ENCODE assay signal across 1 cellular context in the genomic region with DNA sequence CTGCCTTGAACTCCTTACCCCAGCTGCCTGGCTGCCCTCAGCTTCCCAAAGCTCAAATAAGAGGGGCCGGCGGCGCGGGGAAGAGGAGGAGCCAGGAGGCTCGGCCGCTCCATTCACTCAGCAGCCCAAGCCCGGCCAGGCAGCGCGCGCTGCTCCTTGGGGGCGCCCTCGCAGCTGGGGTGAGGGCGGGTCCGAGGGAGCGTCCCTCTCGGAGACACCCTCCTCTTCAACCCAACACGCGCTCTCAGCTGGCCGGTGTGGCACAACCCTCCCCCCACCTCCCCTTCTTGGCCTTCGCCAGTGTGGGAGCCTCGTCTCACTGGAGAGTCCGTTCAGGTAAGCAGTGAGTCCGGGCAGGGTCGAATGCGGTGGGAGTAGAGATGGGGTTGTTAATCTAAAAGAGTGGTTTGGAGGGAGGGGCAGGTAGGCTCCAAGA.
TF ChIP-seq lines count a peak whose summit lies in the region.

Gene WT1 (minus strand): TSS at position 29 of the 436 bp plus-strand sequence.

TF ChIP-seq in HEK293, 187 proteins besides CTCF, POLR2A, EP300 and RAD21 (continued from another document):
- TF ChIP-seq TSHZ1 (tag by site-specific recombination; IDR thresholded peaks at IDR 0.05; ENCODE audit: borderline replicate concordance) = no peak
- TF ChIP-seq, protein P1, sequence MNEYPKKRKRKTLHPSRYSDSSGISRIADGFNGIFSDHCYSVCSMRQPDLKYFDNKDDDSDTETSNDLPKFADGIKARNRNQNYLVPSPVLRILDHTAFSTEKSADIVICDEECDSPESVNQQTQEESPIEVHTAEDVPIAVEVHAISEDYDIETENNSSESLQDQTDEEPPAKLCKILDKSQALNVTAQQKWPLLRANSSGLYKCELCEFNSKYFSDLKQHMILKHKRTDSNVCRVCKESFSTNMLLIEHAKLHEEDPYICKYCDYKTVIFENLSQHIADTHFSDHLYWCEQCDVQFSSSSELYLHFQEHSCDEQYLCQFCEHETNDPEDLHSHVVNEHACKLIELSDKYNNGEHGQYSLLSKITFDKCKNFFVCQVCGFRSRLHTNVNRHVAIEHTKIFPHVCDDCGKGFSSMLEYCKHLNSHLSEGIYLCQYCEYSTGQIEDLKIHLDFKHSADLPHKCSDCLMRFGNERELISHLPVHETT (tag by site-specific recombination; IDR thresholded peaks at IDR 0.05) = no peak
- TF ChIP-seq ZIC2 (tag by site-specific recombination; IDR thresholded peaks at IDR 0.05) = no peak
- TF ChIP-seq KLF9 (tag by site-specific recombination; IDR thresholded peaks at IDR 0.05; ENCODE audit: low read depth) = no peak
- TF ChIP-seq ZNF747 (tag by site-specific recombination; IDR thresholded peaks at IDR 0.05) = no peak
- TF ChIP-seq, protein P2, sequence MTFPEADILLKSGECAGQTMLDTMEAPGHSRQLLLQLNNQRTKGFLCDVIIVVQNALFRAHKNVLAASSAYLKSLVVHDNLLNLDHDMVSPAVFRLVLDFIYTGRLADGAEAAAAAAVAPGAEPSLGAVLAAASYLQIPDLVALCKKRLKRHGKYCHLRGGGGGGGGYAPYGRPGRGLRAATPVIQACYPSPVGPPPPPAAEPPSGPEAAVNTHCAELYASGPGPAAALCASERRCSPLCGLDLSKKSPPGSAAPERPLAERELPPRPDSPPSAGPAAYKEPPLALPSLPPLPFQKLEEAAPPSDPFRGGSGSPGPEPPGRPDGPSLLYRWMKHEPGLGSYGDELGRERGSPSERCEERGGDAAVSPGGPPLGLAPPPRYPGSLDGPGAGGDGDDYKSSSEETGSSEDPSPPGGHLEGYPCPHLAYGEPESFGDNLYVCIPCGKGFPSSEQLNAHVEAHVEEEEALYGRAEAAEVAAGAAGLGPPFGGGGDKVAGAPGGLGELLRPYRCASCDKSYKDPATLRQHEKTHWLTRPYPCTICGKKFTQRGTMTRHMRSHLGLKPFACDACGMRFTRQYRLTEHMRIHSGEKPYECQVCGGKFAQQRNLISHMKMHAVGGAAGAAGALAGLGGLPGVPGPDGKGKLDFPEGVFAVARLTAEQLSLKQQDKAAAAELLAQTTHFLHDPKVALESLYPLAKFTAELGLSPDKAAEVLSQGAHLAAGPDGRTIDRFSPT (tag by site-specific recombination; IDR thresholded peaks at IDR 0.05) = no peak
- no peak for TF ChIP-seq ZNF239 (tag by site-specific recombination; IDR thresholded peaks at IDR 0.05)
- no peak for TF ChIP-seq MZF1 (tag by site-specific recombination; IDR thresholded peaks at IDR 0.05; ENCODE audit: borderline replicate concordance)
- TF ChIP-seq ZNF629 (tag by site-specific recombination; IDR thresholded peaks at IDR 0.05) = no peak
- no peak for TF ChIP-seq OSR2 (tag by site-specific recombination; IDR thresholded peaks at IDR 0.05)
- TF ChIP-seq ZNF704 (tag by site-specific recombination; IDR thresholded peaks at IDR 0.05) = no peak
- TF ChIP-seq ZNF121 (tag by site-specific recombination; IDR thresholded peaks at IDR 0.05) = no peak
- no peak for TF ChIP-seq ZNF138 (tag by site-specific recombination; IDR thresholded peaks at IDR 0.05; ENCODE audit: borderline replicate concordance)
- TF ChIP-seq ZBTB48 (tag by site-specific recombination; IDR thresholded peaks at IDR 0.05) = no peak
- TF ChIP-seq TCF7L2 (IDR thresholded peaks at IDR 0.05; ENCODE audit: borderline replicate concordance, low read depth, low read length) = no peak
- no peak for TF ChIP-seq ZNF155 (tag by site-specific recombination; IDR thresholded peaks at IDR 0.05)
- TF ChIP-seq, protein P3, sequence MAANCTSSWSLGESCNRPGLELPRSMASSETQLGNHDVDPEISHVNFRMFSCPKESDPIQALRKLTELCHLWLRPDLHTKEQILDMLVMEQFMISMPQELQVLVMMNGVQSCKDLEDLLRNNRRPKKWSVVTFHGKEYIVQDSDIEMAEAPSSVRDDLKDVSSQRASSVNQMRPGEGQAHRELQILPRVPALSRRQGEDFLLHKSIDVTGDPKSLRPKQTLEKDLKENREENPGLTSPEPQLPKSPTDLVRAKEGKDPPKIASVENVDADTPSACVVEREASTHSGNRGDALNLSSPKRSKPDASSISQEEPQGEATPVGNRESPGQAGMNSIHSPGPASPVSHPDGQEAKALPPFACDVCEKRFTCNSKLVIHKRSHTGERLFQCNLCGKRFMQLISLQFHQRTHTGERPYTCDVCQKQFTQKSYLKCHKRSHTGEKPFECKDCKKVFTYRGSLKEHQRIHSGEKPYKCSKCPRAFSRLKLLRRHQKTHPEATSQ (tag by site-specific recombination; IDR thresholded peaks at IDR 0.05) = no peak
- TF ChIP-seq, protein P4, sequence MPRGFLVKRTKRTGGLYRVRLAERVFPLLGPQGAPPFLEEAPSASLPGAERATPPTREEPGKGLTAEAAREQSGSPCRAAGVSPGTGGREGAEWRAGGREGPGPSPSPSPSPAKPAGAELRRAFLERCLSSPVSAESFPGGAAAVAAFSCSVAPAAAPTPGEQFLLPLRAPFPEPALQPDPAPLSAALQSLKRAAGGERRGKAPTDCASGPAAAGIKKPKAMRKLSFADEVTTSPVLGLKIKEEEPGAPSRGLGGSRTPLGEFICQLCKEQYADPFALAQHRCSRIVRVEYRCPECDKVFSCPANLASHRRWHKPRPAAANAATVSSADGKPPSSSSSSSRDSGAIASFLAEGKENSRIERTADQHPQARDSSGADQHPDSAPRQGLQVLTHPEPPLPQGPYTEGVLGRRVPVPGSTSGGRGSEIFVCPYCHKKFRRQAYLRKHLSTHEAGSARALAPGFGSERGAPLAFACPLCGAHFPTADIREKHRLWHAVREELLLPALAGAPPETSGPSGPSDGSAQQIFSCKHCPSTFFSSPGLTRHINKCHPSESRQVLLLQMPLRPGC (tag by site-specific recombination; IDR thresholded peaks at IDR 0.05) = no peak
- TF ChIP-seq KLF7 (tag by site-specific recombination; IDR thresholded peaks at IDR 0.05; ENCODE audit: borderline replicate concordance) = no peak
- TF ChIP-seq ZNF777 (tag by site-specific recombination; IDR thresholded peaks at IDR 0.05; ENCODE audit: borderline replicate concordance) = peak; percentile 62; the same call in 1 of the 2 replicates
- no peak; the same call in 1 of the 2 replicates for TF ChIP-seq ZBTB8A (tag by site-specific recombination; IDR thresholded peaks at IDR 0.05)
- no peak for TF ChIP-seq ZXDB (tag by site-specific recombination; IDR thresholded peaks at IDR 0.05)
- no peak for TF ChIP-seq HOXA7 (CRISPR knock-in tag; IDR thresholded peaks at IDR 0.05; ENCODE audit: borderline replicate concordance)
- TF ChIP-seq, protein P5, sequence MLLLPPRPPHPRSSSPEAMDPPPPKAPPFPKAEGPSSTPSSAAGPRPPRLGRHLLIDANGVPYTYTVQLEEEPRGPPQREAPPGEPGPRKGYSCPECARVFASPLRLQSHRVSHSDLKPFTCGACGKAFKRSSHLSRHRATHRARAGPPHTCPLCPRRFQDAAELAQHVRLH (tag by site-specific recombination; IDR thresholded peaks at IDR 0.05) = no peak
- no peak for TF ChIP-seq ZNF670 (tag by site-specific recombination; IDR thresholded peaks at IDR 0.05; ENCODE audit: low read depth)
- TF ChIP-seq MYNN (tag by site-specific recombination; IDR thresholded peaks at IDR 0.05; ENCODE audit: borderline replicate concordance) = no peak
- peak; percentile 33; the same call in 1 of the 2 replicates for TF ChIP-seq ZNF341 (tag by site-specific recombination; IDR thresholded peaks at IDR 0.05; ENCODE audit: low read depth)
- no peak for TF ChIP-seq RBAK (tag by site-specific recombination; IDR thresholded peaks at IDR 0.05)
- no peak for TF ChIP-seq GLI2 (tag by site-specific recombination; IDR thresholded peaks at IDR 0.05; ENCODE audit: borderline replicate concordance, low read depth)
- no peak for TF ChIP-seq ZNF140 (tag by site-specific recombination; IDR thresholded peaks at IDR 0.05)
- TF ChIP-seq ZNF146 (tag by site-specific recombination; IDR thresholded peaks at IDR 0.05) = no peak
- TF ChIP-seq ZNF501 (tag by site-specific recombination; IDR thresholded peaks at IDR 0.05) = no peak
- no peak for TF ChIP-seq ZNF26 (tag by site-specific recombination; IDR thresholded peaks at IDR 0.05)
- TF ChIP-seq SP7 (tag by site-specific recombination; IDR thresholded peaks at IDR 0.05) = no peak; the same call in 1 of the 2 replicates
- TF ChIP-seq ZNF10 (tag by site-specific recombination; IDR thresholded peaks at IDR 0.05) = no peak
- TF ChIP-seq ZNF398 (tag by site-specific recombination; IDR thresholded peaks at IDR 0.05) = peak; percentile 42
- TF ChIP-seq ZNF449 (tag by site-specific recombination; IDR thresholded peaks at IDR 0.05) = peak; percentile 62; the same call in 1 of the 2 replicates
